33 cellular contexts compared by ENCODE assay signal in genomic region chr2:217693363-217693762, GRCh38.
"Had no signal": no experiment of that assay in that cellular context is flagged by ENCODE, and none has a peak within 500 bp of the region (broad histone marks: within the 10 kb centered on the region; RNA-seq: fewer than 3 reads in every experiment).

No MANE protein-coding gene starts in this region.

- H3K9me3 ChIP-seq: adrenal gland, Peyer's patch, SJSA1, SK-N-SH had no signal

- H3K4me3 ChIP-seq: adrenal gland, Peyer's patch, SJSA1 had no signal

- H3K27me3 Mint-ChIP-seq: activated CD4-positive, alpha-beta T cell treated with anti-CD3 and anti-CD28 coated beads for 36 hours; activated CD4-positive, alpha-beta T cell treated with anti-CD3 and anti-CD28 coated beads, Interleukin-2, amount 10 ng/mL, durations not matched to agents 7 days and 5 days; activated naive CD4-positive, alpha-beta T cell treated with anti-CD3 and anti-CD28 coated beads, Interleukin-2, amount 50 U/mL, for 24 hours; activated T-cell treated with anti-CD3 and anti-CD28 coated beads, Interleukin-2, amount 50 U/mL, for 24 hours had no signal

- H3K27ac Mint-ChIP-seq: activated CD4-positive, alpha-beta T cell treated with anti-CD3 and anti-CD28 coated beads for 36 hours; activated CD4-positive, alpha-beta T cell treated with anti-CD3 and anti-CD28 coated beads, Interleukin-2, amount 10 ng/mL, durations not matched to agents 7 days and 5 days; activated CD8-positive, alpha-beta T cell treated with anti-CD3 and anti-CD28 coated beads, Interleukin-2, amount 10 ng/mL, durations not matched to agents 7 days and 5 days; activated naive CD4-positive, alpha-beta T cell treated with anti-CD3 and anti-CD28 coated beads, Interleukin-2, amount 50 U/mL, for 24 hours; activated T-cell treated with anti-CD3 and anti-CD28 coated beads, Interleukin-2, amount 50 U/mL, for 24 hours; activated T-helper 2 cell treated with anti-CD3 and anti-CD28 coated beads, Interferon-gamma antibody, Interleukin-2, Interleukin-4, amounts not matched to agents 10 μg/mL and 5 μg/mL and 100 μg/mL, durations not matched to agents 14 hours and 24 hours and 36 hours; brain; T-helper 1 cell treated with Interleukin-12 subunit alpha and Interleukin-12 subunit beta and Interleukin-4 antibody, amounts not matched to agents 30 μg/mL and 1 μg/mL, for 36 hours; T-helper 2 cell treated with Interferon-gamma antibody and Interleukin-4, amounts not matched to agents 5 μg/mL and 100 μg/mL, for 36 hours; WTC11 had no signal

- H3K36me3 Mint-ChIP-seq: brain, WTC11 had no signal

- ATAC-seq: activated CD4-positive, alpha-beta T cell treated with anti-CD3 and anti-CD28 coated beads for 36 hours; activated CD4-positive, CD25-positive, alpha-beta regulatory T cell treated with anti-CD3 and anti-CD28 coated beads, Interleukin-2, amount 50 U/mL, for 24 hours; activated CD8-positive, alpha-beta T cell treated with anti-CD3 and anti-CD28 coated beads, Interleukin-2, amount 10 ng/mL, durations not matched to agents 7 days and 5 days; PC-3; WTC11 had no signal

- H3K4me1 ChIP-seq: Peyer's patch, SJSA1 had no signal

- H3K9me3 Mint-ChIP-seq: activated naive CD4-positive, alpha-beta T cell treated with anti-CD3 and anti-CD28 coated beads, Interleukin-2, amount 50 U/mL, for 24 hours; activated T-cell treated with anti-CD3 and anti-CD28 coated beads, Interleukin-2, amount 50 U/mL, for 24 hours; activated T-helper 2 cell treated with anti-CD3 and anti-CD28 coated beads, Interferon-gamma antibody, Interleukin-2, Interleukin-4, amounts not matched to agents 10 μg/mL and 5 μg/mL and 100 μg/mL, durations not matched to agents 14 hours and 24 hours and 36 hours; T-helper 1 cell treated with Interleukin-12 subunit alpha and Interleukin-12 subunit beta and Interleukin-4 antibody, amounts not matched to agents 30 μg/mL and 1 μg/mL, for 36 hours; T-helper 2 cell treated with Interferon-gamma antibody and Interleukin-4, amounts not matched to agents 5 μg/mL and 100 μg/mL, for 36 hours had no signal

- H3K4me1 Mint-ChIP-seq: activated CD4-positive, alpha-beta T cell treated with anti-CD3 and anti-CD28 coated beads, Interleukin-2, amount 10 ng/mL, durations not matched to agents 7 days and 5 days; activated naive CD4-positive, alpha-beta T cell treated with anti-CD3 and anti-CD28 coated beads, Interleukin-2, amount 50 U/mL, for 24 hours; brain had no signal

- H3K36me3 ChIP-seq: adrenal gland, Peyer's patch, SJSA1 had no signal

- FAIRE-seq: bronchial epithelial cell, TTC549 had no signal

- DNase-seq: activated CD4-positive, alpha-beta T cell treated with anti-CD3 and anti-CD28 coated beads for 36 hours; activated CD4-positive, alpha-beta T cell treated with anti-CD3 and anti-CD28 coated beads, Interleukin-2, amount 10 ng/mL, durations not matched to agents 7 days and 5 days; activated CD4-positive, alpha-beta T cell treated with anti-CD3 and anti-CD28 coated beads, Interleukin-2, amount 50 U/mL, for 48 hours; activated CD8-positive, alpha-beta T cell treated with anti-CD3 and anti-CD28 coated beads, Interleukin-2, amount 10 ng/mL, durations not matched to agents 7 days and 5 days; activated gamma-delta T cell; activated naive CD4-positive, alpha-beta T cell treated with Interleukin-2 at 50 U/mL for 16 hours; activated T-cell treated with anti-CD3 and anti-CD28 coated beads, Interleukin-2, amount 50 U/mL, for 24 hours; adrenal gland; caudate nucleus; NCI-H1105; NCI-H1417 treated with DMSO at 0.1 percent for 48 hours; NCI-H187 treated with DMSO at 0.1 percent for 48 hours; NCI-H2081; NCI-H2171 treated with DMSO at 0.1 percent for 48 hours; NCI-H2227 treated with DMSO at 0.1 percent for 48 hours; NCI-H446; NCI-H510A treated with DMSO at 0.1 percent for 48 hours; PC-3; Peyer's patch; RPMI8226; SHP77 treated with DMSO at 0.1 percent for 48 hours; SK-N-SH had no signal

- H3K4me2 ChIP-seq: KMS-11, SK-N-SH had no signal

- H3K27me3 ChIP-seq: adrenal gland, Peyer's patch, SJSA1 had no signal

- H3K4me3 Mint-ChIP-seq: activated CD4-positive, alpha-beta T cell treated with anti-CD3 and anti-CD28 coated beads for 36 hours; activated CD4-positive, alpha-beta T cell treated with anti-CD3 and anti-CD28 coated beads, Interleukin-2, amount 10 ng/mL, durations not matched to agents 7 days and 5 days; activated CD8-positive, alpha-beta T cell treated with anti-CD3 and anti-CD28 coated beads, Interleukin-2, amount 10 ng/mL, durations not matched to agents 7 days and 5 days; activated naive CD4-positive, alpha-beta T cell treated with anti-CD3 and anti-CD28 coated beads, Interleukin-2, amount 50 U/mL, for 24 hours; activated T-cell treated with anti-CD3 and anti-CD28 coated beads, Interleukin-2, amount 50 U/mL, for 24 hours; brain; T-helper 1 cell treated with Interleukin-12 subunit alpha and Interleukin-12 subunit beta and Interleukin-4 antibody, amounts not matched to agents 30 μg/mL and 1 μg/mL, for 36 hours; T-helper 2 cell treated with Interferon-gamma antibody and Interleukin-4, amounts not matched to agents 5 μg/mL and 100 μg/mL, for 36 hours; WTC11 had no signal

- H3K9ac ChIP-seq: KMS-11, SK-N-SH had no signal

- H3K27ac ChIP-seq: adrenal gland, KMS-11, SJSA1 had no signal
